17 cellular contexts compared by ENCODE assay signal in genomic region chr2:97991081-97991856, GRCh38. TPM values are rescaled to one million over a fixed set of nuclear protein-coding genes. Genes with fewer than 3 reads are reported as not detected.
DNase-seq lines count a peak whose midpoint lies in the region; ATAC-seq, FAIRE-seq and TF ChIP-seq lines count a peak whose summit lies in the region.
"Had no signal": no experiment of that assay in that cellular context is flagged by ENCODE, and none has a peak within 500 bp of the region (broad histone marks: within the 10 kb centered on the region; RNA-seq: fewer than 3 reads in every experiment).

No MANE protein-coding gene starts in this region.

- H3K4me3 ChIP-seq in CD8-positive, alpha-beta T cell (ENCODE audit: low read depth, low read length), result no peak overlapping the region
- peak overlapping the region; percentile 4 for H3K4me3 ChIP-seq in OCI-LY7 (ENCODE audit: low read depth, low read length, poor library complexity, severe bottlenecking)
- H3K4me3 ChIP-seq: right lobe of liver, SJSA1 had no signal

- intact Hi-C loops in CD8-positive, alpha-beta T cell (cut with DNase I, micrococcal nuclease), result loop anchor here (10.0 kb wide), 6 partner anchors 276 to 1656 kb away; partner anchors contain the start of genes COA5 (in 1 of the 2), LIPT1 (in 1 of the 2), NCAPH (in 1 of the 2) and TSGA10 (in 1 of the 2)
- intact Hi-C loops in OCI-LY7 (cut with micrococcal nuclease; ENCODE audit: unreplicated experiment), result loop anchor here (5.0 kb wide), 2 partner anchors 34 to 96 kb away; partner anchors contain the start of gene VWA3B

- no peak overlapping the region for H3K4me3 Mint-ChIP-seq in CD8-positive, alpha-beta T cell
- H3K4me3 Mint-ChIP-seq in naive thymus-derived CD8-positive, alpha-beta T cell, result peak overlapping the region in 7 of 10 donors; percentile 5 to 62 (median 22)
- no peak overlapping the region for H3K4me3 Mint-ChIP-seq in activated CD4-positive, alpha-beta memory T cell treated with anti-CD3 and anti-CD28 coated beads, Interleukin-2, amount 10 ng/mL, durations not matched to agents 7 days and 5 days
- H3K4me3 Mint-ChIP-seq: activated T-cell treated with anti-CD3 and anti-CD28 coated beads, Interleukin-2, amount 50 U/mL, for 4 hours; central memory CD8-positive, alpha-beta T cell had no signal

- H3K36me3 Mint-ChIP-seq in CD8-positive, alpha-beta T cell, result peaks cover 8% of the 10 kb centered on the region
- peaks cover 3 to 15% (median 10%) of the 10 kb centered on the region in 3 donors for H3K36me3 Mint-ChIP-seq in naive thymus-derived CD8-positive, alpha-beta T cell
- H3K36me3 Mint-ChIP-seq in activated CD4-positive, alpha-beta memory T cell treated with anti-CD3 and anti-CD28 coated beads, Interleukin-2, amount 10 ng/mL, durations not matched to agents 7 days and 5 days (ENCODE audit: low read depth), result peaks cover 23% of the 10 kb centered on the region

- peaks cover 34% of the 10 kb centered on the region for H3K4me1 ChIP-seq in CD8-positive, alpha-beta T cell (ENCODE audit: insufficient read depth, low read length)
- H3K4me1 ChIP-seq in OCI-LY7 (ENCODE audit: insufficient read depth, low read length, poor library complexity, severe bottlenecking), result peaks cover 59% of the 10 kb centered on the region

- no peaks in the 10 kb centered on the region for H3K9me2 ChIP-seq in OCI-LY7 (ENCODE audit: insufficient read depth, low read length)

- H3K4me2 ChIP-seq in OCI-LY7 (ENCODE audit: low read length), result peak overlapping the region; percentile 53

- peaks cover 30% of the 10 kb centered on the region; the same call in 1 of the 2 replicates for H4K20me1 ChIP-seq in OCI-LY7 (ENCODE audit: insufficient read depth, low read length)

- peaks cover 5% of the 10 kb centered on the region for H3K9me3 Mint-ChIP-seq in CD8-positive, alpha-beta T cell
- peaks cover 0 to 12% (median 0%) of the 10 kb centered on the region in 9 donors for H3K9me3 Mint-ChIP-seq in naive thymus-derived CD8-positive, alpha-beta T cell
- peaks cover 11% of the 10 kb centered on the region for H3K9me3 Mint-ChIP-seq in activated CD4-positive, alpha-beta memory T cell treated with anti-CD3 and anti-CD28 coated beads, Interleukin-2, amount 10 ng/mL, durations not matched to agents 7 days and 5 days

- no peak overlapping the region for H2AFZ ChIP-seq in OCI-LY7 (ENCODE audit: low read length)

- CTCF ChIA-PET in CD8-positive, alpha-beta T cell (lab: Charles Lee), result interaction anchor here (1.0 kb wide), 1 partner anchor 16 kb away, joined by 3 read pairs; no protein-coding TSS in a partner anchor
- CTCF ChIA-PET in OCI-LY7 (lab: Charles Lee; ENCODE audit: unreplicated experiment), result no interaction called here
- CTCF ChIA-PET in activated CD4-positive, alpha-beta memory T cell treated with anti-CD3 and anti-CD28 coated beads, Interleukin-2, amount 10 ng/mL, durations not matched to agents 7 days and 5 days (lab: Charles Lee), result no interaction called here

- H3K36me3 ChIP-seq in CD8-positive, alpha-beta T cell (ENCODE audit: insufficient read depth, low read length), result no peaks in the 10 kb centered on the region
- peaks cover 19% of the 10 kb centered on the region; the same call in 1 of the 2 replicates for H3K36me3 ChIP-seq in OCI-LY7 (ENCODE audit: insufficient read depth, low read length)
- H3K36me3 ChIP-seq: neutrophil, right lobe of liver had no signal

- FAIRE-seq in GM12891 (lab: Jason Lieb, UNC), result peak; percentile 89

- no peak for TF ChIP-seq CTCF in CD8-positive, alpha-beta T cell (IDR thresholded peaks at IDR 0.05)
- no peak for TF ChIP-seq CTCF in OCI-LY7 (conservative IDR thresholded peaks at IDR 0.05; ENCODE audit: low read length)

- H3K79me2 ChIP-seq in OCI-LY7 (ENCODE audit: insufficient read depth, low read depth, low read length), result peaks cover 87% of the 10 kb centered on the region

- H3K27ac Mint-ChIP-seq in CD8-positive, alpha-beta T cell, result peak overlapping the region; percentile 4
- peak overlapping the region in 4 of 10 donors; percentile 9 to 44 (median 27) for H3K27ac Mint-ChIP-seq in naive thymus-derived CD8-positive, alpha-beta T cell
- H3K27ac Mint-ChIP-seq in activated CD4-positive, alpha-beta memory T cell treated with anti-CD3 and anti-CD28 coated beads, Interleukin-2, amount 10 ng/mL, durations not matched to agents 7 days and 5 days, result no peak overlapping the region

- POLR2A ChIA-PET in CD8-positive, alpha-beta T cell (lab: Charles Lee), result no interaction called here
- POLR2A ChIA-PET in OCI-LY7 (lab: Charles Lee), result interaction anchor here (1.0 to 1.6 kb wide), 3 partner anchors 37 to 61 kb away, joined by 3 to 5 read pairs (median 4); no protein-coding TSS in a partner anchor
- POLR2A ChIA-PET in naive thymus-derived CD8-positive, alpha-beta T cell (lab: Charles Lee), result no interaction called here
- POLR2A ChIA-PET in activated CD4-positive, alpha-beta memory T cell treated with anti-CD3 and anti-CD28 coated beads, Interleukin-2, amount 10 ng/mL, durations not matched to agents 7 days and 5 days (lab: Charles Lee), result no interaction called here

- peaks cover 70% of the 10 kb centered on the region for H3K4me1 Mint-ChIP-seq in CD8-positive, alpha-beta T cell (ENCODE audit: low read depth)
- peaks cover 31 to 80% (median 66%) of the 10 kb centered on the region in 4 donors for H3K4me1 Mint-ChIP-seq in naive thymus-derived CD8-positive, alpha-beta T cell
- peaks cover 30% of the 10 kb centered on the region for H3K4me1 Mint-ChIP-seq in activated CD4-positive, alpha-beta memory T cell treated with anti-CD3 and anti-CD28 coated beads, Interleukin-2, amount 10 ng/mL, durations not matched to agents 7 days and 5 days

- no peaks in the 10 kb centered on the region for H3K27me3 ChIP-seq in CD8-positive, alpha-beta T cell (ENCODE audit: insufficient read depth, low read length)
- H3K27me3 ChIP-seq: neutrophil, right lobe of liver, SJSA1 had no signal

- no peak for ATAC-seq in CD8-positive, alpha-beta T cell
- ATAC-seq in naive thymus-derived CD8-positive, alpha-beta T cell, result no peak
- ATAC-seq: activated T-cell treated with anti-CD3 and anti-CD28 coated beads, Interleukin-2, amount 50 U/mL, for 4 hours; right lobe of liver had no signal

- TF ChIP-seq POLR2A in GM12891 (IDR thresholded peaks at IDR 0.05; ENCODE audit: low read depth, low read length), result no peak

- no peaks in the 10 kb centered on the region for H3K27me3 Mint-ChIP-seq in CD8-positive, alpha-beta T cell (ENCODE audit: low read depth)
- no peaks in the 10 kb centered on the region for H3K27me3 Mint-ChIP-seq in naive thymus-derived CD8-positive, alpha-beta T cell
- H3K27me3 Mint-ChIP-seq in activated CD4-positive, alpha-beta memory T cell treated with anti-CD3 and anti-CD28 coated beads, Interleukin-2, amount 10 ng/mL, durations not matched to agents 7 days and 5 days, result no peaks in the 10 kb centered on the region
- H3K27me3 Mint-ChIP-seq: central memory CD8-positive, alpha-beta T cell had no signal

- no peaks in the 10 kb centered on the region for H3K9me3 ChIP-seq in CD8-positive, alpha-beta T cell (ENCODE audit: low read length)
- peaks cover 22% of the 10 kb centered on the region for H3K9me3 ChIP-seq in OCI-LY7 (ENCODE audit: low read length)
- H3K9me3 ChIP-seq: neutrophil, right lobe of liver had no signal

- no TSS peak for BruUV-seq in OCI-LY7 (replicated peaks; lab: Mats Ljungman, UMichigan)

- no peak for DNase-seq in CD8-positive, alpha-beta T cell
- DNase-seq in GM12891 (ENCODE audit: insufficient read length, low spot score) (no peak), OCI-LY7 (ENCODE audit: low spot score) (peak; percentile 35), nucleus accumbens (lab: John Stamatoyannopoulos, UW) (no peak), NCI-H2196 treated with DMSO at 0.1 percent for 48 hours (lab: John Stamatoyannopoulos, UW; ENCODE audit: unreplicated experiment) (no peak), HUDEP-2 (lab: John Stamatoyannopoulos, UW; ENCODE audit: unreplicated experiment in 76 of 76) (no peak)
- no peak for DNase-seq in naive thymus-derived CD8-positive, alpha-beta T cell
- DNase-seq in activated CD4-positive, alpha-beta memory T cell treated with anti-CD3 and anti-CD28 coated beads, Interleukin-2, amount 10 ng/mL, durations not matched to agents 7 days and 5 days, result no peak
- DNase-seq: activated T-cell treated with anti-CD3 and anti-CD28 coated beads, Interleukin-2, amount 50 U/mL, for 4 hours; hypothalamus; mesendoderm; NCI-H1092; right lobe of liver; stimulated activated CD4-positive, alpha-beta T cell treated with anti-CD3 and anti-CD28 coated beads, Interleukin-1b, Interleukin-23, amount 100 ng/mL, for 48 hours had no signal

- no peak overlapping the region for H3K27ac ChIP-seq in CD8-positive, alpha-beta T cell (ENCODE audit: low read depth, low read length)
- H3K27ac ChIP-seq in OCI-LY7 (ENCODE audit: low read depth, low read length, poor library complexity, severe bottlenecking), result no peak overlapping the region
- H3K27ac ChIP-seq: right lobe of liver, SJSA1 had no signal

TF ChIP-seq in GM12891, 5 proteins besides CTCF, POLR2A, EP300 and RAD21:
- no peak for TF ChIP-seq PAX5 (IDR thresholded peaks at IDR 0.05; ENCODE audit: insufficient read depth, low read length, severe bottlenecking)
- peak; percentile 23; the same call in 1 of the 2 replicates for TF ChIP-seq SPI1 (IDR thresholded peaks at IDR 0.05; ENCODE audit: low read depth, low read length)

RNA-seq across cellular contexts. Expression of gene TMEM131, which starts 4.5 kb away (rescaled TPM):
- 10 to 100 TPM; 26.8 to 31.5 TPM for total RNA-seq in CD8-positive, alpha-beta T cell
- 22.4 TPM for polyA plus RNA-seq in GM12891 (2012; ENCODE audit: low read depth, missing spikeins)
- 12.2 and 17.4 TPM in 2 replicates for total RNA-seq in OCI-LY7 (2014; rRNA removed; shearing (Covaris generic))
- 32.3 and 41.6 TPM in 2 replicates for total RNA-seq in OCI-LY7 (2022)
- total RNA-seq in naive thymus-derived CD8-positive, alpha-beta T cell, result 10 to 100 TPM; 51.6 to 61.4 TPM
- polyA plus RNA-seq in naive thymus-derived CD8-positive, alpha-beta T cell, result 10 to 100 TPM; 11.4 to 18.1 (median 17.5) TPM
- total RNA-seq in activated CD4-positive, alpha-beta memory T cell treated with anti-CD3 and anti-CD28 coated beads, Interleukin-2, amount 10 ng/mL, durations not matched to agents 7 days and 5 days, result 10 to 100 TPM; 31.3 to 31.9 TPM

Comparison
In these comparisons a context has a peak if more than half of its experiments do, and no peak if none do; other contexts are left out.
1. H3K4me3 Mint-ChIP-seq: peak in naive thymus-derived CD8-positive, alpha-beta T cell (7 of 10); none in CD8-positive, alpha-beta T cell (single experiment) and activated CD4-positive, alpha-beta memory T cell treated with anti-CD3 and anti-CD28 coated beads, Interleukin-2, amount 10 ng/mL, durations not matched to agents 7 days and 5 days (single experiment).